In the genomic region with DNA sequence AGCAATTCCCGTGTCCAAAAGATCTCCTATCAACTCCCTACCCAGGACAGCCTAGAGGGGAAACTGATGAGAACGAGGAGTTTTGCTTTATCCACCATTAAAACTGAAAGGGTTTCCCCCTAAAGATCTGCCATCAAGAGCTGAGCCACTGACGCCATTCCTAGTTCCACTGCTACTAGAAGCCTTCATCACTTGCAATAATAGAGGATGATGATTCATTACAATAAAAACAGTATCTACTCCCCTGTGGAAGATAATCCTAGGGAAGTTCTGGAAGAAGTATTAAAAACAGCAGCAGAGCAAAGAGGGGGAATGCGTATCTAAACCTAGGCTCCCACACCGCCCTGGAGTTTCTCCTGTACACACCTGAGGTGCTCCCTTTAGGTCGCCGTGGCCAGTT, we compare ENCODE assay signal across 18 cellular contexts.
"Had no signal": no experiment of that assay in that cellular context is flagged by ENCODE, and none has a peak within 500 bp of the region (broad histone marks: within the 10 kb centered on the region; RNA-seq: fewer than 3 reads in every experiment).

No MANE protein-coding gene starts in this region.

- H3K4me3 ChIP-seq: adrenal gland, Peyer's patch, SJCRH30 had no signal

- H3K27ac ChIP-seq: adrenal gland, Peyer's patch, RWPE1, SJCRH30 had no signal

- DNase-seq: activated CD4-positive, alpha-beta T cell treated with anti-CD3 and anti-CD28 coated beads for 48 hours; activated CD4-positive, alpha-beta T cell treated with anti-CD3 and anti-CD28 coated beads, Interleukin-2, amount 50 U/mL, for 4 hours; activated CD4-positive, CD25-positive, alpha-beta regulatory T cell treated with anti-CD3 and anti-CD28 coated beads, Interleukin-2, amount 50 U/mL, for 72 hours; activated CD8-positive, alpha-beta memory T cell treated with anti-CD3 and anti-CD28 coated beads, Interleukin-2, amount 50 U/mL, for 48 hours; activated CD8-positive, alpha-beta T cell treated with anti-CD3 and anti-CD28 coated beads, Interleukin-2, amount 10 ng/mL, durations not matched to agents 7 days and 5 days; activated naive CD4-positive, alpha-beta T cell treated with anti-CD3 and anti-CD28 coated beads, Interleukin-2, amount 50 U/mL, for 16 hours; activated naive CD8-positive, alpha-beta T cell treated with anti-CD3 and anti-CD28 coated beads, Interleukin-2, amount 10 ng/mL, durations not matched to agents 7 days and 5 days; activated T-cell treated with anti-CD3 and anti-CD28 coated beads, Interleukin-2, amount 50 U/mL, for 1 hour; adrenal gland; anterior cingulate cortex; cerebellar nuclear complex; NCI-H187; NCI-H446; Peyer's patch; Right ventricle myocardium superior; SJCRH30; SW 1271 had no signal

- H3K36me3 ChIP-seq: adrenal gland, Peyer's patch, SJCRH30 had no signal

- H3K9me3 ChIP-seq: adrenal gland, Peyer's patch, SJCRH30 had no signal

- H3K27me3 ChIP-seq: adrenal gland, Peyer's patch, SJCRH30 had no signal

- H3K4me1 ChIP-seq: adrenal gland, Peyer's patch, SJCRH30 had no signal
